ENCODE assay signal across 9 cellular contexts in the genomic region with DNA sequence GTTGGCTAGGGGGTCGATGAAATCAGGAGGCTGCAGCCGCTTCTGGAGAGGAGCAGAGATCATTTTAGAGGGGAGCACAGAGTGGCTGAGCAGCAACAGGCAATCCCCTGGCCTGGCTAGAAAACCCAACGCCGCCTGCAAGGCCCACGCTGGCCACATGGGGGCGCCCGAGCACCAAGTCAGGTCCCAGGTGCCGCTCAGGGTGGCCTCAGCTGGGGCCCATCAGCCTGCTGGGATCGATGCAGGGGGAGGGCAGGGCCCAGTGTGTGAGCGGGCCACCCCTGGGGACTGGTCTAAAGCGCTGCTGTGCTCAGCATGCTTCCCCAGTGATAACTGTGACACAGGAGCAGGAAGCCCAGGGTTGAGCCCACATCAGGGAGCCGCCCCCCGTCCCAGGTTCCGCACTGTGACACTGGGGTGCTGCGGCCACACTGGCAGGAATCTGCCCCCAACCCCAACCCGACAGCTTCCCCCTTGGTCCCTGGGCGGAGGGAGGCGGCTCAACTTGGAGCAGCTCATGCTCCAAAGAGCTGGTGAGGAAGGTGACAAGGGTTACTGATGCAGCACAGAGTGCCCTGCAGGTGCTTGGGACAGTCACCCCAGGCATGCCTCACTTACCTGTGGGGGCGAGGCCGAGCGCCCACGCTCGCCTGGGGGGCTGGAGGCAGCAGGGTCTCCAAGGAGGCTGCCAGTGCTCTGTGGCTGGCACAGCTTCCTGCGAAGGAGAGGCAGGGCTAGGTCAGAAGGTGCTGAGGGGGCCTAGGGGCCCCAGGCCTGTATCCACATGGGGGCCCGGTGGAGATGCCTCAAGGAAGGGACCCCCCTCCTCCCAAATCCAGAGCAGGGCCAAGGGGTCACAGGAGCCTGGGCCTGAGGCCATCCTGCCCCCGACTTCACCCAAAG. TPM values are rescaled to one million over a fixed set of nuclear protein-coding genes. Genes with fewer than 3 reads are reported as not detected.
DNase-seq lines count a peak whose midpoint lies in the region; ATAC-seq, FAIRE-seq and TF ChIP-seq lines count a peak whose summit lies in the region.
"Had no signal": no experiment of that assay in that cellular context is flagged by ENCODE, and none has a peak within 500 bp of the region (broad histone marks: within the 10 kb centered on the region; RNA-seq: fewer than 3 reads in every experiment).

No MANE protein-coding gene starts in this region.

- ATAC-seq in HG02885 (IDR thresholded peaks at IDR 0.05; ENCODE audit: poor library complexity, unreplicated experiment) = peak; percentile 52
- no peak for ATAC-seq in HG02973 (IDR thresholded peaks at IDR 0.05; ENCODE audit: unreplicated experiment)

- H2BK120ac ChIP-seq in H1 (replicated peaks; ENCODE audit: low read depth, low read length) = no peak overlapping the region

- H3K4me2 ChIP-seq in H1 (ENCODE audit: insufficient read depth in 1 of 2, low read depth in 2 of 2, low read length in 2 of 2) = no peak overlapping the region

- H4K91ac ChIP-seq in H1 (replicated peaks; ENCODE audit: insufficient read length, low read length) = no peak overlapping the region

- CTCF ChIA-PET in Caco-2 (lab: Charles Lee) = interaction anchor here (0.6 to 1.6 kb wide), 8 partner anchors 10 to 188 kb away, joined by 3 to 10 read pairs (median 4); no protein-coding TSS in a partner anchor
- CTCF ChIA-PET in H1 (lab: Charles Lee; ENCODE audit: partially characterized antibody) = interaction anchor here (0.5 to 13.5 kb wide), 47 partner anchors 11 to 452 kb away, joined by 3 to 143 read pairs (median 4); a partner anchor contains a TSS

- FAIRE-seq in H1 (lab: Jason Lieb, UNC) = no peak

- no peak overlapping the region for H2AFZ ChIP-seq in H1 (ENCODE audit: low read length)

- H4K20me1 ChIP-seq in H1 (replicated peaks in 1 of 2; ENCODE audit: control insufficient read depth in 1 of 2, insufficient read depth in 2 of 2, low read length in 2 of 2) = peaks cover 0 to 3% of the 10 kb centered on the region in 2 experiments

- peaks cover 16% of the 10 kb centered on the region for H3K4me1 Mint-ChIP-seq in Caco-2 (ENCODE audit: low read depth, unreplicated experiment)

- no peaks in the 10 kb centered on the region for H3K9me3 Mint-ChIP-seq in Caco-2 (ENCODE audit: unreplicated experiment)

- H3K36me3 ChIP-seq in Caco-2 (ENCODE audit: control insufficient read depth, insufficient read depth, low read length) = no peaks in the 10 kb centered on the region; the same call in 1 of the 2 replicates
- H3K36me3 ChIP-seq in H1 (ENCODE audit: control insufficient read depth in 2 of 4, insufficient read depth in 4 of 4, low read length in 3 of 4) = peaks cover 0 to 10% (median 2%) of the 10 kb centered on the region in 4 experiments; a peak in 2 of 8 replicates

- H2AK5ac ChIP-seq in H1 (ENCODE audit: low read depth, low read length) = no peak overlapping the region

- H3K27me3 Mint-ChIP-seq in Caco-2 (ENCODE audit: insufficient read depth, unreplicated experiment) = no peaks in the 10 kb centered on the region

- BruUV-seq in Caco-2 (replicated peaks; lab: Mats Ljungman, UMichigan) = no TSS peak

- POLR2A ChIA-PET in Caco-2 (lab: Charles Lee) (no interaction called here), H1 (lab: Charles Lee; ENCODE audit: partially characterized antibody) (interaction anchor here (0.6 to 1.5 kb wide), 7 partner anchors 10 to 381 kb away, joined by 3 to 6 read pairs (median 3); a partner anchor contains a TSS)

- H3K36me3 Mint-ChIP-seq in Caco-2 (ENCODE audit: insufficient read depth, unreplicated experiment) = peaks cover 44% of the 10 kb centered on the region

- H4K8ac ChIP-seq in H1 (ENCODE audit: extremely low read depth, insufficient read depth, low read length) = peak overlapping the region; percentile 84

- no peak overlapping the region for H3K9ac ChIP-seq in H1 (replicated peaks in 1 of 4; ENCODE audit: extremely low read depth in 1 of 4, low read depth in 3 of 4, low read length in 3 of 4)

- H3K4me3 ChIP-seq in Caco-2 (ENCODE audit: low read depth, low read length) (no peak overlapping the region), H1 (ENCODE audit: extremely low read depth in 1 of 4, insufficient read depth in 2 of 4, low read depth in 3 of 4, low read length in 4 of 4) (no peak overlapping the region)

- peak; percentile 83 to 88 for TF ChIP-seq RAD21 in H1 (IDR thresholded peaks at IDR 0.05 in 1 of 2, conservative IDR thresholded peaks at IDR 0.05 in 1 of 2; ENCODE audit: low read depth in 2 of 2, low read length in 2 of 2)

- no peaks in the 10 kb centered on the region for H3K23me2 ChIP-seq in H1 (ENCODE audit: low read depth, low read length)

- H3K4me3 Mint-ChIP-seq in Caco-2 (ENCODE audit: unreplicated experiment) = no peak overlapping the region

- TF ChIP-seq POLR2A in H1 (IDR thresholded peaks at IDR 0.05; ENCODE audit: control extremely low read depth in 1 of 2, low read depth in 2 of 2, low read length in 2 of 2) = no peak

- TF ChIP-seq EP300 in H1 (IDR thresholded peaks at IDR 0.05; ENCODE audit: borderline replicate concordance in 1 of 2, low read depth in 2 of 2, low read length in 2 of 2) = no peak

- no peaks in the 10 kb centered on the region for H3K27me3 ChIP-seq in Caco-2 (replicated peaks; ENCODE audit: control insufficient read depth, insufficient read depth, low read length)
- H3K27me3 ChIP-seq in H1 (replicated peaks in 1 of 4; ENCODE audit: control insufficient read depth in 3 of 4, extremely low read depth in 1 of 4, insufficient read depth in 3 of 4, low read length in 3 of 4) = no peaks in the 10 kb centered on the region

- H2BK20ac ChIP-seq in H1 (ENCODE audit: low read length) = no peak overlapping the region

- H3K9me3 ChIP-seq in Caco-2 = no peaks in the 10 kb centered on the region
- H3K9me3 ChIP-seq in H1 (ENCODE audit: insufficient read depth in 2 of 2, low read depth in 1 of 2, low read length in 1 of 2) = no peaks in the 10 kb centered on the region

- DNase-seq in Caco-2 = peak; percentile 80 to 92
- DNase-seq in NCI-H69 (lab: John Stamatoyannopoulos, UW) = peak; percentile 78
- peak; percentile 66 to 78 for DNase-seq in activated CD8-positive, alpha-beta memory T cell treated with anti-CD3 and anti-CD28 coated beads for 4 hours (ENCODE audit: low read depth in 2 of 2)
- peak in 1 of 2 experiments; percentile 100 for DNase-seq in H1 (ENCODE audit: low read depth in 1 of 2, low spot score in 2 of 2)
- peak; percentile 78 for DNase-seq in myocyte (ENCODE audit: low read depth)
- peak; percentile 77 to 86 for DNase-seq in stimulated activated CD8-positive, alpha-beta memory T cell treated with anti-CD3 and anti-CD28 coated beads, Interleukin-7, amount 100 ng/mL, for 1 hour (ENCODE audit: low read depth in 2 of 2)

- H2BK12ac ChIP-seq in H1 (ENCODE audit: low read depth, low read length) = peak overlapping the region; percentile 50; the same call in 1 of the 2 replicates

- H3K4ac ChIP-seq in H1 (replicated peaks; ENCODE audit: insufficient read length, low read depth, low read length) = no peak overlapping the region

- TF ChIP-seq CTCF in Caco-2 (IDR thresholded peaks at IDR 0.05; ENCODE audit: insufficient read depth in 1 of 2, low read depth in 1 of 2, low read length in 1 of 2, severe bottlenecking in 1 of 2, unreplicated experiment in 1 of 2) (peak; percentile 93 to 94), H1 (IDR thresholded peaks at IDR 0.05; ENCODE audit: control extremely low read depth in 1 of 3, insufficient read depth in 1 of 3, low read depth in 1 of 3, low read length in 3 of 3) (peak; percentile 93 to 98 (median 95))

- no peak overlapping the region for H3K18ac ChIP-seq in H1 (ENCODE audit: extremely low read depth, low read length)

- H4K5ac ChIP-seq in H1 (ENCODE audit: insufficient read length, low read depth, low read length) = no peak overlapping the region

- H3K79me2 ChIP-seq in H1 (ENCODE audit: control insufficient read depth in 1 of 2, insufficient read depth in 2 of 2, low read length in 2 of 2) = no peaks in the 10 kb centered on the region

- H3K23ac ChIP-seq in H1 (ENCODE audit: insufficient read length) = no peak overlapping the region

- 57% methylated on average over 26 of the region's 26 CpGs; no CpG with 5 or more reads in 1 of the 2 experiments for WGBS in H1 (ENCODE audit: extremely low coverage in 1 of 2, insufficient coverage in 1 of 2, insufficient read length in 1 of 2, insufficient replicate concordance in 2 of 2, low coverage in 1 of 2, low lambda C conversion rate in 2 of 2, missing lambda C conversion rate in 1 of 2), 2 experiments

- no peaks in the 10 kb centered on the region for H3K79me1 ChIP-seq in H1 (ENCODE audit: low read depth, low read length)

- peak overlapping the region; percentile 57 for H3K27ac Mint-ChIP-seq in Caco-2 (ENCODE audit: unreplicated experiment)

- H3K14ac ChIP-seq in H1 (ENCODE audit: insufficient read length) = no peak overlapping the region

- H3K56ac ChIP-seq in H1 (replicated peaks; ENCODE audit: insufficient read length, low read depth, low read length) = no peak overlapping the region

- H3K4me1 ChIP-seq in Caco-2 (peaks cover 14% of the 10 kb centered on the region), H1 (replicated peaks in 1 of 4; ENCODE audit: control insufficient read depth in 3 of 4, insufficient read depth in 4 of 4, low read length in 3 of 4) (no peaks in the 10 kb centered on the region; a peak in 3 of 7 replicates)

- intact Hi-C loops in Caco-2 (cut with micrococcal nuclease; ENCODE audit: unreplicated experiment) = loop anchor here (1.0 kb wide), 1 partner anchor 11 kb away; no protein-coding TSS in a partner anchor

- H2BK5ac ChIP-seq in H1 (ENCODE audit: low read depth, low read length) = no peak overlapping the region

- H2BK15ac ChIP-seq in H1 (ENCODE audit: low read length) = no peak overlapping the region

- H3K27ac ChIP-seq in H1 (ENCODE audit: low read depth, low read length) = no peak overlapping the region

RNA-seq across cellular contexts. Expression of a gene that starts 13.3 kb away (rescaled TPM):
- total RNA-seq in Caco-2 (2022) = 65.3 and 67.3 TPM in 2 replicates
- total RNA-seq in H1 (2021; fragmentation: NEBNext Ultra II Directional; extraction: Animal tissue kit (Norgen Biotek cat#: 25700)) = 207 and 215 TPM in 2 replicates
- 264 and 330 TPM in 2 replicates for polyA plus RNA-seq in H1 (2011; rRNA removed)
- polyA plus RNA-seq in H1 (2011; cell fraction: cytosol; rRNA removed) = 164 TPM
- 558 TPM for polyA plus RNA-seq in H1 (2011; cell fraction: nucleus; rRNA removed)
- polyA plus RNA-seq in H1 (2012, experiment 1 of 2) = 147 to 255 TPM (median 231 TPM) in 4 replicates
- polyA plus RNA-seq in H1 (2012, experiment 2 of 2) = 269 TPM
- 172 TPM for polyA plus RNA-seq in H1 (2013, experiment 1 of 2)
- 158 TPM for polyA plus RNA-seq in H1 (2013, experiment 2 of 2)
- 67.7 and 79.7 TPM in 2 replicates for polyA minus RNA-seq in H1 (2011; rRNA and poly(A)+ RNA removed)
- 153 TPM for polyA minus RNA-seq in H1 (2011; cell fraction: cytosol; rRNA and poly(A)+ RNA removed)
- polyA minus RNA-seq in H1 (2011; cell fraction: nucleus; rRNA and poly(A)+ RNA removed) = 97.1 TPM
- 5.0 and 11.7 TPM in 2 replicates for total RNA-seq in myocyte
- polyA plus RNA-seq in myocyte (2012) = 3.4 TPM

RNA-seq across cellular contexts. Expression of a gene that starts 32.0 kb away (rescaled TPM):
- 46.2 and 49.4 TPM in 2 replicates for total RNA-seq in Caco-2 (2022)
- total RNA-seq in H1 (2021; fragmentation: NEBNext Ultra II Directional; extraction: Animal tissue kit (Norgen Biotek cat#: 25700)) = 26.4 and 30.5 TPM in 2 replicates
- 33.7 and 51.3 TPM in 2 replicates for polyA plus RNA-seq in H1 (2011; rRNA removed)
- 28.5 TPM for polyA plus RNA-seq in H1 (2011; cell fraction: cytosol; rRNA removed)
- polyA plus RNA-seq in H1 (2011; cell fraction: nucleus; rRNA removed) = 60.9 TPM
- polyA plus RNA-seq in H1 (2012, experiment 1 of 2) = 11.5 to 29.1 TPM (median 22.0 TPM) in 4 replicates
- polyA plus RNA-seq in H1 (2012, experiment 2 of 2) = 26.6 TPM
- polyA plus RNA-seq in H1 (2013, experiment 1 of 2) = 40.7 TPM
- 42.3 TPM for polyA plus RNA-seq in H1 (2013, experiment 2 of 2)
- polyA minus RNA-seq in H1 (2011; rRNA and poly(A)+ RNA removed) = 1.9 and 3.2 TPM in 2 replicates
- polyA minus RNA-seq in H1 (2011; cell fraction: cytosol; rRNA and poly(A)+ RNA removed) = 25.3 TPM
- 21.7 TPM for polyA minus RNA-seq in H1 (2011; cell fraction: nucleus; rRNA and poly(A)+ RNA removed)
- total RNA-seq in myocyte = 124 and 134 TPM in 2 replicates
- 31.0 TPM for polyA plus RNA-seq in myocyte (2012)

RNA-seq across cellular contexts. Expression of a gene that starts 53.8 kb away (rescaled TPM):
- total RNA-seq in Caco-2 (2022) (not detected in 2 replicates), myocyte (not detected in 2 replicates)
- total RNA-seq in H1 (2021; fragmentation: NEBNext Ultra II Directional; extraction: Animal tissue kit (Norgen Biotek cat#: 25700)) = 0.20 and 0.23 TPM in 2 replicates
- 0.31 and 0.41 TPM in 2 replicates for polyA plus RNA-seq in H1 (2011; rRNA removed)
- 0.35 TPM for polyA plus RNA-seq in H1 (2011; cell fraction: cytosol; rRNA removed)
- polyA plus RNA-seq in H1 (2011; cell fraction: nucleus; rRNA removed) = 0.30 TPM
- 0.09 to 0.29 TPM (median 0.19 TPM) in 3 of 4 replicates, not detected in the other for polyA plus RNA-seq in H1 (2012, experiment 1 of 2)
- polyA plus RNA-seq in H1 (2012, experiment 2 of 2) = 0.16 TPM
- 0.14 TPM for polyA plus RNA-seq in H1 (2013, experiment 1 of 2)
- 0.13 TPM for polyA plus RNA-seq in H1 (2013, experiment 2 of 2)
- polyA minus RNA-seq in H1 (2011; rRNA and poly(A)+ RNA removed) = 0.35 and 0.46 TPM in 2 replicates
- not detected for polyA minus RNA-seq in H1 (2011; cell fraction: cytosol; rRNA and poly(A)+ RNA removed)
- polyA minus RNA-seq in H1 (2011; cell fraction: nucleus; rRNA and poly(A)+ RNA removed) = not detected
- polyA plus RNA-seq in myocyte (2012) = not detected
- total RNA-seq: T-helper 1 cell treated with Interleukin-12 subunit alpha and Interleukin-12 subunit beta and Interleukin-4 antibody, amounts not matched to agents 30 ng/mL and 1 ng/mL, for 36 hours had no signal
